In the genomic region with DNA sequence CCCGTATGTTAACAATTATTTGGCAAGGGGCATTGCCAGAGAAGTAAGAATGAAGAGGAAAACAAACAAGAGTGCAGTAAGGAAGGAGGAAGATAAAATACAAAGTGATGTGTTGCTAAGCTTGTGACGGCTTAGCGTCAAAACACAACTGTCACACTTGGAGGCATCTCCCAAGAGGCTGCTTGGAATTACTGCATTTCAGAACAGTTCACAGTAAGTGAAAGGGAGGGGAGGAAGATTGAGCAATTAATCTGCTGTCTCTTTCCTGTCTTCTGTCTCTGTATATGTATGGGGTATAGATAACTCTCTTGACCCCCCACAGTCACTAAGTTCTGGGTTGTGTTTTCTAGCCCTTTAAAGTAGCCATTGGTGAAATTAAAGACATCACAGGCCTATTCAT, we compare ENCODE assay signal across 23 cellular contexts.
DNase-seq lines count a peak whose midpoint lies in the region; ATAC-seq lines count a peak whose summit lies in the region.
"Had no signal": no experiment of that assay in that cellular context is flagged by ENCODE, and none has a peak within 500 bp of the region (broad histone marks: within the 10 kb centered on the region; RNA-seq: fewer than 3 reads in every experiment).

No MANE protein-coding gene starts in this region.

- H3K36me3 ChIP-seq in BLaER1 treated with 17β-estradiol and CSF1 and Interleukin-3, amounts not matched to agents 10 nM and 100 nM, result no peaks in the 10 kb centered on the region

- H3K27ac ChIP-seq in BLaER1 treated with 17β-estradiol and CSF1 and Interleukin-3, amounts not matched to agents 10 nM and 100 nM, result peak overlapping the region in 6 of 11 experiments; percentile 38 to 69 (median 59); a peak in 11 of 22 replicates
- H3K27ac ChIP-seq: A549, HL-60, KMS-11 had no signal

- ATAC-seq in HG03354 (IDR thresholded peaks at IDR 0.05; ENCODE audit: poor library complexity, severe bottlenecking, unreplicated experiment), result no peak
- no peak for ATAC-seq in HG02973 (IDR thresholded peaks at IDR 0.05; ENCODE audit: unreplicated experiment)
- ATAC-seq: A549, Panc1 had no signal

- peaks cover 0 to 15% (median 10%) of the 10 kb centered on the region in 10 experiments; a peak in 17 of 20 replicates for H3K4me1 ChIP-seq in BLaER1 treated with 17β-estradiol and CSF1 and Interleukin-3, amounts not matched to agents 10 nM and 100 nM
- H3K4me1 ChIP-seq: A549 had no signal

- no peaks in the 10 kb centered on the region for H4K20me1 ChIP-seq in BLaER1 treated with 17β-estradiol and CSF1 and Interleukin-3, amounts not matched to agents 10 nM and 100 nM

- no peak overlapping the region; a peak in 1 of 22 replicates for H3K9ac ChIP-seq in BLaER1 treated with 17β-estradiol and CSF1 and Interleukin-3, amounts not matched to agents 10 nM and 100 nM
- H3K9ac ChIP-seq: KMS-11 had no signal

- 0 out of 20 replicates have a peak overlapping the region, but pooled peaks of 1 of the 10 experiments have one; percentile 3 for H3K4me3 ChIP-seq in BLaER1 treated with 17β-estradiol and CSF1 and Interleukin-3, amounts not matched to agents 10 nM and 100 nM
- H3K4me3 ChIP-seq: A549 had no signal

- H3K4me2 ChIP-seq in BLaER1 treated with 17β-estradiol and CSF1 and Interleukin-3, amounts not matched to agents 10 nM and 100 nM, result peak overlapping the region in 10 of 11 experiments; percentile 19 to 61 (median 44); a peak in 18 of 22 replicates
- H3K4me2 ChIP-seq: A549, KMS-11 had no signal

- DNase-seq in NCI-H69 (lab: John Stamatoyannopoulos, UW) (peak; percentile 31), left kidney (ENCODE audit: low read depth, low spot score) (peak; percentile 1), retina (peak; percentile 9), AG08396 (ENCODE audit: low spot score) (no peak)
- DNase-seq: CD4-positive, CD25-positive, alpha-beta regulatory T cell; GOT3; HCEC 1CT; MM.1S; NCI-H1048; NCI-H1417; NCI-H1694; NCI-H2029 treated with DMSO at 0.1 percent for 48 hours; NCI-H2171; NCI-H345; NCI-H774; SHP77 treated with DMSO at 0.1 percent for 48 hours had no signal

- peaks cover 19 to 29% (median 25%) of the 10 kb centered on the region in 11 experiments for H3K9me3 ChIP-seq in BLaER1 treated with 17β-estradiol and CSF1 and Interleukin-3, amounts not matched to agents 10 nM and 100 nM (replicated peaks in 1 of 11)
- H3K9me3 ChIP-seq: A549 had no signal

- H3K27me3 ChIP-seq in BLaER1 treated with 17β-estradiol and CSF1 and Interleukin-3, amounts not matched to agents 10 nM and 100 nM, result no peaks in the 10 kb centered on the region
